17 cellular contexts compared by ENCODE assay signal in the genomic region with DNA sequence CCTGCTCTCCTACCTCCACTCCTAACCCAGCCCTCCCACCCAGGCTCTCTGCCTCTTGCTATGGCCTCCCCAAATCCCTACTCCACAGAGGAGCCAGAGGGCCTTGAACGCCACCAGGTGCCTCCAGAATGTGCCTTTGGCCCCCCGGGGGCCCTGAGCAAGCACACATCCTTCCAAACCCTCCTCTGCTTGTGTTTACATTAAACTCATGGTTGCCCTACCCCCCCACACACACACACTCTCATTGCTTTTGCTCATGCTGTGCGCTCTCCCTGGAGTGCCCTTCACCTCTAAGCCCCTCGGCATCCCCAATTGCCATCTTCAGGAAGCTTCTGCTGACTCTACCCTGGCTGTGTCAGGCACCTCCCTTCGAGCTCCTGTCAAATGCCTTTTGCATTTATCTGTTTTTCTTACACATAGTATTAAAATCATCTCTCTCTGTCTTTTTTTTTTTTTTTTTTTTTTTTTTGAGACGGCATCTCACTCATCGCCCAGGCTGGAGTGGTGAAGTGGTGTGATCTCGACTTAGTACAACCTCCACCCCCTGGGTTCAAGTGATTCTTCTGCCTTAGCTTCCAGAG.
"Had no signal": no experiment of that assay in that cellular context is flagged by ENCODE, and none has a peak within 500 bp of the region (broad histone marks: within the 10 kb centered on the region; RNA-seq: fewer than 3 reads in every experiment).

No MANE protein-coding gene starts in this region.

- H3K9me3 Mint-ChIP-seq: activated CD4-positive, alpha-beta memory T cell treated with anti-CD3 and anti-CD28 coated beads for 36 hours; activated T-helper 17 cell treated with anti-CD3 and anti-CD28 coated beads, Interleukin-2, amount 50 U/mL, for 72 hours; nephron; stimulated activated effector memory CD8-positive, alpha-beta T cell treated with anti-CD3 and anti-CD28 coated beads, Interleukin-12 subunit alpha, Interleukin-12 subunit beta, amount 100 ng/mL, for 72 hours had no signal

- H3K4me1 Mint-ChIP-seq: nephron had no signal

- ATAC-seq: activated CD8-positive, alpha-beta memory T cell treated with anti-CD3 and anti-CD28 coated beads, Interleukin-2, amount 10 ng/mL, durations not matched to agents 7 days and 5 days; activated T-helper 17 cell treated with anti-CD3 and anti-CD28 coated beads, Interleukin-2, amount 50 U/mL, for 72 hours; lower lobe of right lung; stimulated activated effector memory CD8-positive, alpha-beta T cell treated with anti-CD3 and anti-CD28 coated beads, Interleukin-12 subunit alpha, Interleukin-12 subunit beta, amount 100 ng/mL, for 72 hours had no signal

- H3K4me3 Mint-ChIP-seq: activated CD4-positive, alpha-beta memory T cell treated with anti-CD3 and anti-CD28 coated beads for 36 hours; activated CD8-positive, alpha-beta memory T cell treated with anti-CD3 and anti-CD28 coated beads, Interleukin-2, amount 10 ng/mL, durations not matched to agents 7 days and 5 days; activated T-helper 17 cell treated with anti-CD3 and anti-CD28 coated beads, Interleukin-2, amount 50 U/mL, for 72 hours; nephron; stimulated activated effector memory CD8-positive, alpha-beta T cell treated with anti-CD3 and anti-CD28 coated beads, Interleukin-12 subunit alpha, Interleukin-12 subunit beta, amount 100 ng/mL, for 72 hours had no signal

- H3K27me3 Mint-ChIP-seq: activated CD4-positive, alpha-beta memory T cell treated with anti-CD3 and anti-CD28 coated beads for 36 hours; activated T-helper 17 cell treated with anti-CD3 and anti-CD28 coated beads, Interleukin-2, amount 50 U/mL, for 72 hours had no signal

- H3K36me3 Mint-ChIP-seq: activated CD4-positive, alpha-beta memory T cell treated with anti-CD3 and anti-CD28 coated beads for 36 hours; activated CD8-positive, alpha-beta memory T cell treated with anti-CD3 and anti-CD28 coated beads, Interleukin-2, amount 10 ng/mL, durations not matched to agents 7 days and 5 days had no signal

- H3K27ac Mint-ChIP-seq: activated CD4-positive, alpha-beta memory T cell treated with anti-CD3 and anti-CD28 coated beads for 36 hours; activated CD8-positive, alpha-beta memory T cell treated with anti-CD3 and anti-CD28 coated beads, Interleukin-2, amount 10 ng/mL, durations not matched to agents 7 days and 5 days; activated T-helper 17 cell treated with anti-CD3 and anti-CD28 coated beads, Interleukin-2, amount 50 U/mL, for 72 hours; nephron had no signal

- H3K27me3 ChIP-seq: sigmoid colon, upper lobe of left lung had no signal

- H3K27ac ChIP-seq: lower lobe of right lung, sigmoid colon, thoracic aorta, upper lobe of left lung had no signal

- H3K9me3 ChIP-seq: lower lobe of right lung, sigmoid colon, thoracic aorta, upper lobe of left lung had no signal

- H3K4me3 ChIP-seq: lower lobe of right lung, sigmoid colon, thoracic aorta, upper lobe of left lung had no signal

- DNase-seq: activated CD4-positive, alpha-beta T cell treated with anti-CD3 and anti-CD28 coated beads for 4 hours; activated CD8-positive, alpha-beta memory T cell treated with anti-CD3 and anti-CD28 coated beads, Interleukin-2, amount 10 ng/mL, durations not matched to agents 7 days and 5 days; activated naive CD4-positive, alpha-beta T cell treated with Interleukin-2 at 50 U/mL for 16 hours; activated T-cell treated with anti-CD3 and anti-CD28 coated beads, Interleukin-2, amount 50 U/mL, for 1 hour; effector CD4-positive, alpha-beta T cell; head of caudate nucleus; lower lobe of right lung; nucleus accumbens; sigmoid colon; stimulated activated CD4-positive, alpha-beta T cell treated with anti-CD3 and anti-CD28 coated beads, Interleukin-4, amount 100 ng/mL, for 24 hours; T-helper 2 cell; upper lobe of left lung had no signal

- H3K36me3 ChIP-seq: lower lobe of right lung, sigmoid colon, thoracic aorta, upper lobe of left lung had no signal
